1 cellular context compared by ENCODE assay signal in the genomic region with DNA sequence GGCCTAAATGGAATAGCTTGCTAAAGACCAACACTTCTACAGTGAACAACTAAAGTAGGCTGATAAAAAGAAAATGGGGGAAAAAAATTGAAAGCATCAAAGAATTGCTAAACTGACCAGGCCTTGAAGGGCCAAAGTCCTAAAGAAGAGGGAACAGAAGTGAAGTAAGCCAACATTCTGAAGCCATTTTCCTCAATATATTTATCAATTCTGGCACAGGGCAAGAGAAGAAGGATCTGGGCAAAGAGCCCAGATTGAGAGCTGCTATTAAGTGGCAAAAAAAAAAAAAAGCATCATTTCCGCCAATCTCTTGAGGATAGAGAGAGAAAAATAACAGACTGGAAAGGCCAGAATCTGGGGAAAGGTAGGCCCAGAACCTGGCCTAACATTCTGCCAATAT.
TF ChIP-seq lines count a peak whose summit lies in the region.

No MANE protein-coding gene starts in this region.

TF ChIP-seq in liver, 16 proteins besides CTCF, POLR2A, EP300 and RAD21 (continued from another document):
- TF ChIP-seq RXRA (IDR thresholded peaks at IDR 0.05) = no peak
- no peak for TF ChIP-seq NR2F2 (IDR thresholded peaks at IDR 0.05)
- no peak for TF ChIP-seq EGR1 (IDR thresholded peaks at IDR 0.05; ENCODE audit: low read depth in 2 of 2)
- no peak for TF ChIP-seq FOXA1 (IDR thresholded peaks at IDR 0.05)
- TF ChIP-seq, protein P1, sequence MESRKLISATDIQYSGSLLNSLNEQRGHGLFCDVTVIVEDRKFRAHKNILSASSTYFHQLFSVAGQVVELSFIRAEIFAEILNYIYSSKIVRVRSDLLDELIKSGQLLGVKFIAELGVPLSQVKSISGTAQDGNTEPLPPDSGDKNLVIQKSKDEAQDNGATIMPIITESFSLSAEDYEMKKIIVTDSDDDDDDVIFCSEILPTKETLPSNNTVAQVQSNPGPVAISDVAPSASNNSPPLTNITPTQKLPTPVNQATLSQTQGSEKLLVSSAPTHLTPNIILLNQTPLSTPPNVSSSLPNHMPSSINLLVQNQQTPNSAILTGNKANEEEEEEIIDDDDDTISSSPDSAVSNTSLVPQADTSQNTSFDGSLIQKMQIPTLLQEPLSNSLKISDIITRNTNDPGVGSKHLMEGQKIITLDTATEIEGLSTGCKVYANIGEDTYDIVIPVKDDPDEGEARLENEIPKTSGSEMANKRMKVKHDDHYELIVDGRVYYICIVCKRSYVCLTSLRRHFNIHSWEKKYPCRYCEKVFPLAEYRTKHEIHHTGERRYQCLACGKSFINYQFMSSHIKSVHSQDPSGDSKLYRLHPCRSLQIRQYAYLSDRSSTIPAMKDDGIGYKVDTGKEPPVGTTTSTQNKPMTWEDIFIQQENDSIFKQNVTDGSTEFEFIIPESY (IDR thresholded peaks at IDR 0.05) = no peak
